In genomic region chrX:81390244-81390643, GRCh38 we compare ENCODE assay signal across 15 cellular contexts.
DNase-seq lines count a peak whose midpoint lies in the region; ATAC-seq lines count a peak whose summit lies in the region.
"Had no signal": no experiment of that assay in that cellular context is flagged by ENCODE, and none has a peak within 500 bp of the region (broad histone marks: within the 10 kb centered on the region; RNA-seq: fewer than 3 reads in every experiment).

No MANE protein-coding gene starts in this region.

- peak; percentile 78 for ATAC-seq in GM18517 (IDR thresholded peaks at IDR 0.05; ENCODE audit: unreplicated experiment)
- ATAC-seq in GM21360 (IDR thresholded peaks at IDR 0.05; ENCODE audit: unreplicated experiment): peak; percentile 92
- ATAC-seq in HG02938 (IDR thresholded peaks at IDR 0.05; ENCODE audit: unreplicated experiment): peak; percentile 80

- peak; percentile 73 for DNase-seq in OCI-M1 (lab: John Stamatoyannopoulos, UW)
- DNase-seq in ureter (ENCODE audit: low spot score): no peak
- no peak for DNase-seq in NCI-H146 treated with DMSO at 0.1 percent for 48 hours (lab: John Stamatoyannopoulos, UW; ENCODE audit: unreplicated experiment)
- no peak for DNase-seq in NCI-H2171 treated with DMSO at 0.1 percent for 48 hours (lab: John Stamatoyannopoulos, UW)
- no peak for DNase-seq in occipital lobe (lab: John Stamatoyannopoulos, UW)
- DNase-seq: activated T-cell treated with anti-CD3 and anti-CD28 coated beads, Interleukin-2, amount 50 U/mL, for 24 hours; BE2C; EL; HFFc6; hypothalamus; NCI-H446 treated with DMSO at 0.1 percent for 48 hours; sigmoid colon had no signal
